8 cellular contexts compared by ENCODE assay signal in the genomic region with DNA sequence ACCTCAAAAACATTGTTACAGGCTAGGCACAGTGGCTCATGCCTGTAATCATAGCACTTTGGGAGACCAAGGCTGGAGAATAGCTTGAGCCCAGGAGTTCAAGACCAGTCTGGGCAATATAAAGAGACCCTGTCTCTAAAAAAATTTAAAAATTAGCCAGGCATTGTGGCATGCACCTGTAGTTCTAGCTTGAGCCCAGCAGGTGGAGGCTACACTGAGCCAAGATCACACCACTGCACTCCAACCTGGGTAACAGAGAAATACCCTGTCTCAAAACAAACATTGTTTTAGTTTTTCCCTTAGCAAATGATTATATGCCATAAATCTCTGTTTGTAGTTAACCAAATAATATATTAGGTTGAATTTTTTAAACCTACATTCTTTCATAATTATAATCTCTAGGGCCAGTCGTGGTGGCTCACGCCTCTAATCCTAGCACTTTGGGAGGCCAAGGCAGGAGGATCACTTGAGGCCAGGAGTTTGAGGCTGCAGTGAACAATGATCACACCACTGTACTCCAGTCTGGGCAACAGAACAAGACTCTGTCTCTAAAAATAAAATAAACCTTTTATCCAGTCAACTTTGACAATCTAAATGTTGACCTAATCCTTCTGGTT. TPM values are rescaled to one million over a fixed set of nuclear protein-coding genes. Genes with fewer than 3 reads are reported as not detected.
DNase-seq lines count a peak whose midpoint lies in the region; ATAC-seq and TF ChIP-seq lines count a peak whose summit lies in the region.

No MANE protein-coding gene starts in this region.

- DNase-seq in GDM1 (lab: John Stamatoyannopoulos, UW) (peak; percentile 1), HFF-Myc (ENCODE audit: extremely low read depth, low read depth) (no peak), SK-MEL-5 (ENCODE audit: low read depth, low spot score) (peak; percentile 47), cardiac fibroblast (ENCODE audit: low read depth in 2 of 2) (peak; percentile 34 to 41), myocyte (ENCODE audit: low read depth) (peak; percentile 9)

- no peak overlapping the region for H3K4me3 ChIP-seq in HFF-Myc (replicated peaks; ENCODE audit: low read depth, low read length)
- no peak overlapping the region for H3K4me3 ChIP-seq in cardiac fibroblast (replicated peaks in 1 of 2; ENCODE audit: low read depth in 2 of 2, low read length in 2 of 2)

- no peak for ATAC-seq in HG03469 (IDR thresholded peaks at IDR 0.05; ENCODE audit: unreplicated experiment)
- no peak for ATAC-seq in HG03457 (IDR thresholded peaks at IDR 0.05; ENCODE audit: unreplicated experiment)
- ATAC-seq in HG02623 (IDR thresholded peaks at IDR 0.05; ENCODE audit: unreplicated experiment), result no peak

- TF ChIP-seq CTCF in HFF-Myc (IDR thresholded peaks at IDR 0.05; ENCODE audit: low read depth, low read length, missing control alignments), result peak; percentile 67
- peak; percentile 79 for TF ChIP-seq CTCF in cardiac fibroblast (IDR thresholded peaks at IDR 0.05; ENCODE audit: low read depth, low read length)

- in situ Hi-C loops in SK-MEL-5 (cut with HindIII; ENCODE audit: low pct_unique_long_range_greater_than_20kb, low sequenced_read_pairs), result no loop called here

RNA-seq across cellular contexts. Expression of a gene that starts 13.3 kb away (rescaled TPM):
- 25.0 and 26.8 TPM in 2 replicates for total RNA-seq in SK-MEL-5 (2014; rRNA removed; shearing (Covaris generic))
- 10.5 and 11.2 TPM in 2 replicates for polyA plus RNA-seq in SK-MEL-5 (2015; cell fraction: cytosol; rRNA removed)
- polyA plus RNA-seq in SK-MEL-5 (2015; cell fraction: nucleus; rRNA removed), result 5.6 and 9.0 TPM in 2 replicates
- total RNA-seq in myocyte, result 14.1 and 18.1 TPM in 2 replicates
- 9.7 TPM for polyA plus RNA-seq in myocyte (2012)
